8 cellular contexts compared by ENCODE assay signal in genomic region chr4:121801715-121802075, GRCh38. TPM values are rescaled to one million over a fixed set of nuclear protein-coding genes. Genes with fewer than 3 reads are reported as not detected.
DNase-seq lines count a peak whose midpoint lies in the region; ATAC-seq and TF ChIP-seq lines count a peak whose summit lies in the region.

No MANE protein-coding gene starts in this region.

- H3K36me3 ChIP-seq in left ventricle myocardium inferior (peaks cover 42% of the 10 kb centered on the region), brain microvascular endothelial cell (replicated peaks) (peaks cover 14% of the 10 kb centered on the region), uterus (no peaks in the 10 kb centered on the region)

- H3K4me3 ChIP-seq in left ventricle myocardium inferior = peak overlapping the region; percentile 83
- H3K4me3 ChIP-seq in brain microvascular endothelial cell (ENCODE audit: low read depth, low read length) = peak overlapping the region; percentile 100
- H3K4me3 ChIP-seq in uterus = peak overlapping the region; percentile 74 to 88

- H3K36me3 Mint-ChIP-seq in mesothelial cell of epicardium = peaks cover 12% of the 10 kb centered on the region

- no peaks in the 10 kb centered on the region for H3K9me3 Mint-ChIP-seq in mesothelial cell of epicardium

- DNase-seq in left ventricle myocardium inferior (no peak), left cardiac atrium (no peak), brain microvascular endothelial cell (no peak), mesothelial cell of epicardium (ENCODE audit: low spot score in 2 of 2, unreplicated experiment in 2 of 2) (no peak), uterus (no peak)
- no peak for DNase-seq in activated CD8-positive, alpha-beta memory T cell treated with anti-CD3 and anti-CD28 coated beads for 24 hours

- H3K27ac Mint-ChIP-seq in mesothelial cell of epicardium = peak overlapping the region; percentile 94

- in situ Hi-C loops in brain microvascular endothelial cell (cut with HindIII; ENCODE audit: low pct_ligation_motif_present, low sequenced_read_pairs) = no loop called here

- H3K9me3 ChIP-seq in left ventricle myocardium inferior (replicated peaks) = no peaks in the 10 kb centered on the region
- no peaks in the 10 kb centered on the region for H3K9me3 ChIP-seq in uterus

- H3K4me1 ChIP-seq in left ventricle myocardium inferior (peaks cover 28% of the 10 kb centered on the region), uterus (peaks cover 0 to 5% of the 10 kb centered on the region in 2 donors)

- TF ChIP-seq POLR2A in uterus (IDR thresholded peaks at IDR 0.05) = no peak

- intact Hi-C loops in left ventricle myocardium inferior (cut with micrococcal nuclease) = no loop called here
- intact Hi-C loops in left cardiac atrium (cut with DNase I) = loop anchor here in 1 of 2 donors (5.0 kb wide), 1 partner anchor 104 kb away; the partner anchor contains the start of gene ANXA5
- intact Hi-C loops in uterus (cut with DNase I; ENCODE audit: low total_unique reads) = no loop called here

- H3K27ac ChIP-seq in left ventricle myocardium inferior (replicated peaks) (peak overlapping the region; percentile 94), brain microvascular endothelial cell (peak overlapping the region; percentile 64), uterus (peak overlapping the region; percentile 83 to 94)

- H3K4me3 Mint-ChIP-seq in mesothelial cell of epicardium = peak overlapping the region; percentile 89

- no peak for TF ChIP-seq CTCF in left ventricle myocardium inferior (IDR thresholded peaks at IDR 0.05; ENCODE audit: borderline replicate concordance)
- TF ChIP-seq CTCF in brain microvascular endothelial cell (IDR thresholded peaks at IDR 0.05; ENCODE audit: low read depth, low read length, missing control alignments) = no peak
- no peak for TF ChIP-seq CTCF in mesothelial cell of epicardium (IDR thresholded peaks at IDR 0.05; ENCODE audit: unreplicated experiment)
- TF ChIP-seq CTCF in uterus (IDR thresholded peaks at IDR 0.05) = no peak

- H3K4me1 Mint-ChIP-seq in mesothelial cell of epicardium = peaks cover 18% of the 10 kb centered on the region

- ATAC-seq in left cardiac atrium (no peak), GM19351 (IDR thresholded peaks at IDR 0.05; ENCODE audit: unreplicated experiment) (no peak), HG02678 (IDR thresholded peaks at IDR 0.05; ENCODE audit: unreplicated experiment) (no peak)

- H3K27me3 ChIP-seq in left ventricle myocardium inferior (ENCODE audit: low read depth) (no peaks in the 10 kb centered on the region), brain microvascular endothelial cell (replicated peaks) (no peaks in the 10 kb centered on the region), uterus (no peaks in the 10 kb centered on the region)

- H3K27me3 Mint-ChIP-seq in mesothelial cell of epicardium (ENCODE audit: low read depth) = no peaks in the 10 kb centered on the region

RNA-seq across cellular contexts. Expression of gene EXOSC9, which starts 0.6 kb away (rescaled TPM):
- total RNA-seq in left ventricle myocardium inferior (10.4 TPM), left cardiac atrium (10 to 100 TPM; 11.0 to 15.1 TPM), mesothelial cell of epicardium (29.8 to 33.5 TPM (median 30.0 TPM) in 3 replicates), uterus (100 to 1,000 TPM in 1 of 4 donors, 10 to 100 TPM in 3; 19.6 to 104 (median 40.9) TPM)

RNA-seq across cellular contexts. Expression of gene CCNA2, which starts 22.0 kb away (rescaled TPM):
- total RNA-seq in left ventricle myocardium inferior (0.52 TPM), left cardiac atrium (1 to 10 TPM in 1 of 2 donors, under 1 TPM in 1; 0.26 to 1.7 TPM), mesothelial cell of epicardium (17.5 to 18.7 TPM (median 18.6 TPM) in 3 replicates), uterus (10 to 100 TPM in 1 of 4 donors, 1 to 10 TPM in 2, under 1 TPM in 1; 0.59 to 39.8 (median 3.7) TPM)

RNA-seq across cellular contexts. Expression of gene SMIM43, which starts 36.7 kb away (rescaled TPM):
- not detected for total RNA-seq in left ventricle myocardium inferior
- total RNA-seq in left cardiac atrium = not detected
- not detected in 3 replicates for total RNA-seq in mesothelial cell of epicardium
- total RNA-seq in uterus = under 1 TPM in 1 of 4 donors, not detected in 3; 0.41 TPM
